Comparison of ENCODE assay signal across 13 cellular contexts in the genomic region with DNA sequence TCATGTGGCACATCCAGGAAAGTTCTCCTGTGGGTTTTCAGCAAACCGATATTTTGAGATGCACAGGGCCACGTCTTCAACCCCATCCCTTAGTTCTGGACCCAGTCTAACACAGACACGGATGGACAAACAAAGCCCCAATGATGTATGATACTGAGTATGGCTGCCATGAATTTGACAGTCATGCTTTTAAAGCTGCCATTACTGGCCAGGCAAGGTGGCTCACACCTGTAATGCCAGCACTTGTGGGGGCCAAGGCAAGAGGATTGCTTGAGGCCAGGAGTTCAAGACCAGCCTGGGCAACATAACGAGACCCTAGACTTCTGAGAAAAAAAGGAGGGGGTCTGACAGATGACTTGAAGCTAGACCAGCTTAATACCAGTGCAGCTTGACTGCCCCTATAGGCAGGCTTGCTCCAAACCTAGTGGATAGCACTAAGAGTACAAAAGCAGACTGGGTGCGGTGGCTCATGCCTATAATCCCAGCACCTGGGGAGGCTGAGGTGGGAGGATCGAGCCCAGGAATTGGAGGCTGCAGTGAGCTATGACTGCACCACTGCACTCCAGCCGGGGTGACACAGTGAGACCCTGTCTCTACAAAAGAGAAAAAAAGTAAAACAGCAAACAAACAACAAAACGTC. TPM values are rescaled to one million over a fixed set of nuclear protein-coding genes. Genes with fewer than 3 reads are reported as not detected.
DNase-seq lines count a peak whose midpoint lies in the region; ATAC-seq and TF ChIP-seq lines count a peak whose summit lies in the region.
"Had no signal": no experiment of that assay in that cellular context is flagged by ENCODE, and none has a peak within 500 bp of the region (broad histone marks: within the 10 kb centered on the region; RNA-seq: fewer than 3 reads in every experiment).

No MANE protein-coding gene starts in this region.

- intact Hi-C loops in activated CD4-positive, alpha-beta memory T cell treated with anti-CD3 and anti-CD28 coated beads for 36 hours (cut with micrococcal nuclease) = no loop called here
- intact Hi-C loops in CD8-positive, alpha-beta T cell (cut with DNase I, micrococcal nuclease) = no loop called here

- POLR2A ChIA-PET in activated CD4-positive, alpha-beta memory T cell treated with anti-CD3 and anti-CD28 coated beads for 36 hours (lab: Charles Lee) = no interaction called here
- POLR2A ChIA-PET in CD8-positive, alpha-beta T cell (lab: Charles Lee) = no interaction called here

- H3K4me3 ChIP-seq in fibroblast of the aortic adventitia (ENCODE audit: low read depth, low read length) = no peak overlapping the region
- H3K4me3 ChIP-seq in CD8-positive, alpha-beta T cell (ENCODE audit: low read depth, low read length) = no peak overlapping the region

- no peaks in the 10 kb centered on the region for H3K9me3 ChIP-seq in CD8-positive, alpha-beta T cell (ENCODE audit: low read length)

- TF ChIP-seq CTCF in GM12874 (IDR thresholded peaks at IDR 0.05; ENCODE audit: insufficient read depth, low read depth, low read length) (peak; percentile 29; the same call in 1 of the 2 replicates), fibroblast of the aortic adventitia (IDR thresholded peaks at IDR 0.05; ENCODE audit: insufficient read depth, low read length) (peak; percentile 22)
- no peak for TF ChIP-seq CTCF in CD8-positive, alpha-beta T cell (IDR thresholded peaks at IDR 0.05)

- no peak overlapping the region for H3K4me3 Mint-ChIP-seq in activated CD4-positive, alpha-beta memory T cell treated with anti-CD3 and anti-CD28 coated beads for 36 hours
- H3K4me3 Mint-ChIP-seq in CD8-positive, alpha-beta T cell = no peak overlapping the region
- H3K4me3 Mint-ChIP-seq: memory B cell; stimulated activated naive CD8-positive, alpha-beta T cell treated with anti-CD3 and anti-CD28 coated beads, Interleukin-15, Interleukin-2, amounts not matched to agents 100 ng/mL and 50 ng/mL, for 24 hours had no signal

- H3K27ac Mint-ChIP-seq in activated CD4-positive, alpha-beta memory T cell treated with anti-CD3 and anti-CD28 coated beads for 36 hours = no peak overlapping the region
- H3K27ac Mint-ChIP-seq in CD8-positive, alpha-beta T cell = no peak overlapping the region
- H3K27ac Mint-ChIP-seq: memory B cell; stimulated activated naive CD8-positive, alpha-beta T cell treated with anti-CD3 and anti-CD28 coated beads, Interleukin-15, Interleukin-2, amounts not matched to agents 100 ng/mL and 50 ng/mL, for 24 hours had no signal

- CTCF ChIA-PET in activated CD4-positive, alpha-beta memory T cell treated with anti-CD3 and anti-CD28 coated beads for 36 hours (lab: Charles Lee) = interaction anchor here (0.8 to 3.3 kb wide), 3 partner anchors 16 to 105 kb away, joined by 3 to 9 read pairs (median 5); no protein-coding TSS in a partner anchor
- CTCF ChIA-PET in CD8-positive, alpha-beta T cell (lab: Charles Lee) = no interaction called here

- no peaks in the 10 kb centered on the region for H3K27me3 Mint-ChIP-seq in activated CD4-positive, alpha-beta memory T cell treated with anti-CD3 and anti-CD28 coated beads for 36 hours
- no peaks in the 10 kb centered on the region for H3K27me3 Mint-ChIP-seq in CD8-positive, alpha-beta T cell (ENCODE audit: low read depth)
- H3K27me3 Mint-ChIP-seq: stimulated activated naive CD8-positive, alpha-beta T cell treated with anti-CD3 and anti-CD28 coated beads, Interleukin-15, Interleukin-2, amounts not matched to agents 100 ng/mL and 50 ng/mL, for 24 hours had no signal

- no peaks in the 10 kb centered on the region for H3K4me1 ChIP-seq in CD8-positive, alpha-beta T cell (ENCODE audit: insufficient read depth, low read length)

- ATAC-seq in CD8-positive, alpha-beta T cell = no peak

- no peak overlapping the region for H3K27ac ChIP-seq in CD8-positive, alpha-beta T cell (ENCODE audit: low read depth, low read length)

- H3K9me3 Mint-ChIP-seq in activated CD4-positive, alpha-beta memory T cell treated with anti-CD3 and anti-CD28 coated beads for 36 hours = no peaks in the 10 kb centered on the region
- H3K9me3 Mint-ChIP-seq in CD8-positive, alpha-beta T cell = no peaks in the 10 kb centered on the region
- H3K9me3 Mint-ChIP-seq: memory B cell; stimulated activated naive CD8-positive, alpha-beta T cell treated with anti-CD3 and anti-CD28 coated beads, Interleukin-15, Interleukin-2, amounts not matched to agents 100 ng/mL and 50 ng/mL, for 24 hours had no signal

- no peaks in the 10 kb centered on the region for H3K36me3 ChIP-seq in CD8-positive, alpha-beta T cell (ENCODE audit: insufficient read depth, low read length)

- H3K27me3 ChIP-seq in CD8-positive, alpha-beta T cell (ENCODE audit: insufficient read depth, low read length) = no peaks in the 10 kb centered on the region

- H3K36me3 Mint-ChIP-seq in activated CD4-positive, alpha-beta memory T cell treated with anti-CD3 and anti-CD28 coated beads for 36 hours = no peaks in the 10 kb centered on the region
- no peaks in the 10 kb centered on the region for H3K36me3 Mint-ChIP-seq in CD8-positive, alpha-beta T cell
- H3K36me3 Mint-ChIP-seq: memory B cell had no signal

- no peaks in the 10 kb centered on the region for H3K4me1 Mint-ChIP-seq in activated CD4-positive, alpha-beta memory T cell treated with anti-CD3 and anti-CD28 coated beads for 36 hours (ENCODE audit: low read depth)
- peaks cover 2% of the 10 kb centered on the region for H3K4me1 Mint-ChIP-seq in CD8-positive, alpha-beta T cell (ENCODE audit: low read depth)
- H3K4me1 Mint-ChIP-seq: memory B cell had no signal

- DNase-seq in NAMALWA (ENCODE audit: low spot score) (peak; percentile 48), fibroblast of the aortic adventitia (ENCODE audit: low read depth) (no peak)
- DNase-seq in activated CD4-positive, alpha-beta memory T cell treated with anti-CD3 and anti-CD28 coated beads for 36 hours = no peak
- DNase-seq in CD8-positive, alpha-beta T cell = no peak
- DNase-seq in stimulated activated CD4-positive, alpha-beta T cell treated with anti-CD3 and anti-CD28 coated beads, Interleukin-4, amount 100 ng/mL, for 24 hours = no peak
- DNase-seq: activated T-cell treated with anti-CD3 and anti-CD28 coated beads for 4 hours; amniotic stem cell; effector CD8-positive, alpha-beta T cell; IMR-90; NCI-H2081 treated with DMSO at 0.1 percent for 48 hours had no signal

RNA-seq across cellular contexts. Expression of a gene that starts 10.8 kb away (rescaled TPM):
- total RNA-seq in fibroblast of the aortic adventitia (ENCODE audit: low replicate concordance) = 10.6 and 15.0 TPM in 2 replicates
- 1 to 10 TPM; 2.9 to 3.1 TPM for total RNA-seq in activated CD4-positive, alpha-beta memory T cell treated with anti-CD3 and anti-CD28 coated beads for 36 hours
- 1 to 10 TPM; 1.7 to 1.9 TPM for total RNA-seq in CD8-positive, alpha-beta T cell

RNA-seq across cellular contexts. Expression of a gene that starts 35.7 kb away (rescaled TPM):
- total RNA-seq in fibroblast of the aortic adventitia (ENCODE audit: low replicate concordance) = 73.5 and 89.4 TPM in 2 replicates
- 10 to 100 TPM; 70.9 to 72.8 TPM for total RNA-seq in activated CD4-positive, alpha-beta memory T cell treated with anti-CD3 and anti-CD28 coated beads for 36 hours
- total RNA-seq in CD8-positive, alpha-beta T cell = 100 to 1,000 TPM in 1 of 2 experiments, 10 to 100 TPM in 1; 98.7 to 101 TPM

RNA-seq across cellular contexts. Expression of a gene that starts 35.9 kb away (rescaled TPM):
- total RNA-seq in fibroblast of the aortic adventitia (ENCODE audit: low replicate concordance) = 0.49 and 2.7 TPM in 2 replicates
- 1 to 10 TPM; 3.8 to 4.9 TPM for total RNA-seq in activated CD4-positive, alpha-beta memory T cell treated with anti-CD3 and anti-CD28 coated beads for 36 hours
- total RNA-seq in CD8-positive, alpha-beta T cell = 1 to 10 TPM; 2.7 to 3.6 TPM

RNA-seq across cellular contexts. Expression of a gene that starts 49.6 kb away (rescaled TPM):
- total RNA-seq in fibroblast of the aortic adventitia (ENCODE audit: low replicate concordance) = 20.8 and 24.0 TPM in 2 replicates
- total RNA-seq in activated CD4-positive, alpha-beta memory T cell treated with anti-CD3 and anti-CD28 coated beads for 36 hours = 10 to 100 TPM; 24.1 to 27.9 TPM
- total RNA-seq in CD8-positive, alpha-beta T cell = 10 to 100 TPM; 26.4 to 36.3 TPM
